In the genomic region with DNA sequence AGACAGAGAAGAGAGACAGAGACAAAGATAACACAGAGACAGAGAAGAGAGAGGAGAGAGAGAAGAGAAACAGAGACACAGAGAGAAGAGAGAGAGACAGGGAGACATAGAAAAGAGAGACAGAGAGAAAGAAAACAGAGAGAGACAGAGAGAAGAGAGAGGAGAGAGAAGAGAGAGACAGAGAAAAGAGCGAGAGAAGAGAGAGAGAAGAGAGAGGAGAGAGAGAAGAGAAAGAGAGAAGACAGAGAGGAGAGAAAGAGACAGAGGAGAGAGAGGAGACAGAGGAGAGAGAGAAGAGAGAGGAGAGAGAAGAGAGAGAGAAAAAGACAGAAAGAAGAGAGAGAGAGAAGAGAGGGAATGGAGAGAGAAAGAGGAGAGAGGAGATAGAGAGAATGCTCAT, we compare ENCODE assay signal across 9 cellular contexts.
"Had no signal": no experiment of that assay in that cellular context is flagged by ENCODE, and none has a peak within 500 bp of the region (broad histone marks: within the 10 kb centered on the region; RNA-seq: fewer than 3 reads in every experiment).

No MANE protein-coding gene starts in this region.

- H3K4me2 ChIP-seq: GM23338 had no signal

- H3K4me3 Mint-ChIP-seq: GM23338, H9, HFFc6 had no signal

- H3K4me1 ChIP-seq: HAP-1 had no signal

- H3K27ac Mint-ChIP-seq: GM23338, HFFc6 had no signal

- H3K27ac ChIP-seq: GM23248 had no signal

- H2AFZ ChIP-seq: GM23248, GM23338 had no signal

- DNase-seq: GM23248, GOT3, H7, H9, HCEC 1CT, HFFc6 had no signal

- ATAC-seq: GM23338, HCT116 had no signal

- H3K9me3 ChIP-seq: HAP-1 had no signal

- H3K36me3 ChIP-seq: HAP-1 had no signal

- H3K4me3 ChIP-seq: GM23248, GM23338, HAP-1 had no signal
